Comparison of ENCODE assay signal across 1 cellular context in genomic region chr3:153210116-153210515, GRCh38.
TF ChIP-seq lines count a peak whose summit lies in the region.

No MANE protein-coding gene starts in this region.

TF ChIP-seq in GM23338, 12 proteins besides CTCF, POLR2A, EP300 and RAD21 (continued from another document):
- TF ChIP-seq ZNF462 (CRISPR knock-in tag; IDR thresholded peaks at IDR 0.05): no peak
- no peak for TF ChIP-seq NANOG (IDR thresholded peaks at IDR 0.05; ENCODE audit: borderline replicate concordance)
- TF ChIP-seq ZNF114 (CRISPR knock-in tag; IDR thresholded peaks at IDR 0.05): no peak
- TF ChIP-seq ETS1 (IDR thresholded peaks at IDR 0.05): no peak
- no peak for TF ChIP-seq STAT1 (IDR thresholded peaks at IDR 0.05; ENCODE audit: unreplicated experiment)
- no peak for TF ChIP-seq EZH2 (IDR thresholded peaks at IDR 0.05; ENCODE audit: low read depth, unreplicated experiment)
- no peak for TF ChIP-seq POLR2AphosphoS5 (IDR thresholded peaks at IDR 0.05; ENCODE audit: low read depth)
- TF ChIP-seq REST (IDR thresholded peaks at IDR 0.05; ENCODE audit: unreplicated experiment): no peak
- no peak for TF ChIP-seq CREB1 (CRISPR knock-in tag; IDR thresholded peaks at IDR 0.05; ENCODE audit: low read depth)
TF ChIP-seq in GM23338: peak in this region for 0.
